In genomic region chr6:1103027-1103426, GRCh38 we compare ENCODE assay signal across 21 cellular contexts.
"Had no signal": no experiment of that assay in that cellular context is flagged by ENCODE, and none has a peak within 500 bp of the region (broad histone marks: within the 10 kb centered on the region; RNA-seq: fewer than 3 reads in every experiment).

No MANE protein-coding gene starts in this region.

- H3K36me3 ChIP-seq: adrenal gland, breast epithelium, prostate gland, right atrium auricular region, tibial artery had no signal

- DNase-seq: activated naive CD4-positive, alpha-beta T cell; activated T-cell treated with anti-CD3 and anti-CD28 coated beads, Interleukin-2, amount 50 U/mL, for 24 hours; adrenal gland; cerebellar nuclear complex; immature natural killer cell; left ventricle myocardium superior; mammary epithelial cell; naive thymus-derived CD8-positive, alpha-beta T cell; stimulated activated CD4-positive, alpha-beta T cell treated with anti-CD3 and anti-CD28 coated beads, Interleukin-4, amount 100 ng/mL, for 24 hours; stimulated activated naive CD8-positive, alpha-beta T cell treated with anti-CD3 and anti-CD28 coated beads, Interleukin-15, Interleukin-2, amounts not matched to agents 100 U/mL and 50 U/mL, for 24 hours; substantia nigra; T-helper 1 cell; tibial artery had no signal

- H3K4me3 ChIP-seq: adrenal gland, breast epithelium, coronary artery, prostate gland, right atrium auricular region, tibial artery had no signal

- H3K4me1 Mint-ChIP-seq: immature natural killer cell; naive thymus-derived CD8-positive, alpha-beta T cell had no signal

- H3K36me3 Mint-ChIP-seq: activated naive CD8-positive, alpha-beta T cell; mesothelial cell of epicardium; naive thymus-derived CD8-positive, alpha-beta T cell had no signal

- H3K9me3 Mint-ChIP-seq: activated T-cell treated with anti-CD3 and anti-CD28 coated beads, Interleukin-2, amount 50 U/mL, for 24 hours; activated T-helper 2 cell treated with anti-CD3 and anti-CD28 coated beads, Interferon-gamma antibody, Interleukin-2, Interleukin-4, amounts not matched to agents 10 μg/mL and 5 μg/mL and 100 μg/mL, durations not matched to agents 14 hours and 24 hours and 36 hours; immature natural killer cell had no signal

- H3K9me3 ChIP-seq: adrenal gland, breast epithelium, prostate gland, tibial artery had no signal

- H3K27ac ChIP-seq: adrenal gland, breast epithelium, coronary artery, prostate gland, right atrium auricular region, tibial artery had no signal

- H3K27ac Mint-ChIP-seq: activated naive CD8-positive, alpha-beta T cell; activated T-cell treated with anti-CD3 and anti-CD28 coated beads, Interleukin-2, amount 50 U/mL, for 24 hours; activated T-helper 2 cell treated with anti-CD3 and anti-CD28 coated beads, Interferon-gamma antibody, Interleukin-2, Interleukin-4, amounts not matched to agents 10 μg/mL and 5 μg/mL and 100 μg/mL, durations not matched to agents 14 hours and 24 hours and 36 hours; immature natural killer cell; mesothelial cell of epicardium; WTC11 had no signal

- H3K4me1 ChIP-seq: adrenal gland, prostate gland had no signal

- H3K27me3 ChIP-seq: adrenal gland, right atrium auricular region had no signal

- ATAC-seq: left ventricle myocardium superior; naive thymus-derived CD8-positive, alpha-beta T cell; stimulated activated naive CD8-positive, alpha-beta T cell treated with anti-CD3 and anti-CD28 coated beads, Interleukin-15, Interleukin-2, amounts not matched to agents 100 U/mL and 50 U/mL, for 24 hours; WTC11 had no signal

- H3K4me3 Mint-ChIP-seq: activated naive CD8-positive, alpha-beta T cell; activated T-cell treated with anti-CD3 and anti-CD28 coated beads, Interleukin-2, amount 50 U/mL, for 24 hours; immature natural killer cell; mesothelial cell of epicardium; naive thymus-derived CD8-positive, alpha-beta T cell; WTC11 had no signal
